Comparison of ENCODE assay signal across 8 cellular contexts in the genomic region with DNA sequence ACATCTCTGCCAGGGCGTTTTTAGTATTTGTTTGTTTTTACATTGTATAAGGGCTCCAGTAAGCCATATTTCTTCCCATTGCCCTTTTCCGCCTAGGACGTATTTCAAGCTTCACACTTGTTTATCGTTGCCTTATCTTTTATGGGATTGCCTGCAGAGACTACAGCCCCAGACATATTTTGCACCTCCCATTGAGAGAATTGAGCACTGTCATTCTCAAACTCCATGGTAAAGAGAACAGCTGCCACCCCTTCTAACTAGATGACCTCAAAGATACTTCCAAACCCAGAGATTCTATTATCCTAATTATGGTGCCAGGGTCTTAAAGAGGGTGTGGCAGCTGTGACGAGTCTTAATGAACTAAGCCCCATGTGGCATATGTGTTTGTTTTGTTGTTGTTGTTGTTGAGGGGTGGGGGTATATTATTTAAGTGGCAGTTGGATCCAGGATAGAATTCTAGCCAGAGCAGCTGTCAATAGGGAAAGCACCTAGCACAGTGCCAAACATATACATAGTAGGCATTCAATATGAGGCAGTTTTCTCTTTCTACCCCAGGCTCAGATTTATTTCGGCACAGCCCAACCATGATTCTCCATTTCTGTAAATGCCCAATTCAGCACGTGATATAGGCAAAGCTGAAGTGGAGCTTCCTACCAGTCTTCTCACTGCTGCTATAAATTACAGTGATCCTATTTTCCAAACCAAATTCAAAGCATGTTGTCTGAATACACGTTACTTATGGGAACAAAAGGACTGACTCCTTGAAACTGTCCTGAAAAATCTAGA. TPM values are rescaled to one million over a fixed set of nuclear protein-coding genes. Genes with fewer than 3 reads are reported as not detected.
DNase-seq lines count a peak whose midpoint lies in the region; ATAC-seq and TF ChIP-seq lines count a peak whose summit lies in the region.

No MANE protein-coding gene starts in this region.

- CTCF ChIA-PET in activated naive CD4-positive, alpha-beta T cell treated with anti-CD3 and anti-CD28 coated beads for 36 hours (lab: Charles Lee) = interaction anchor here (0.6 to 3.0 kb wide), 3 partner anchors 17 to 773 kb away, joined by 3 to 15 read pairs (median 13); no protein-coding TSS in a partner anchor

- H3K4me3 Mint-ChIP-seq in activated naive CD4-positive, alpha-beta T cell treated with anti-CD3 and anti-CD28 coated beads for 36 hours = peak overlapping the region; percentile 96
- peak overlapping the region; percentile 94 for H3K4me3 Mint-ChIP-seq in memory B cell
- H3K4me3 Mint-ChIP-seq in type B pancreatic cell = peak overlapping the region; percentile 99

- peak overlapping the region; percentile 88 for H3K27ac ChIP-seq in angular gyrus (ENCODE audit: low read depth, low read length)

- TF ChIP-seq CTCF in type B pancreatic cell (conservative IDR thresholded peaks at IDR 0.05) = no peak

- intact Hi-C loops in activated naive CD4-positive, alpha-beta T cell treated with anti-CD3 and anti-CD28 coated beads for 36 hours (cut with micrococcal nuclease) = loop anchor here (1.0 to 10.0 kb wide), 3 partner anchors 16 to 701 kb away; a partner anchor contains a TSS

- ATAC-seq in memory B cell (ENCODE audit: low read depth) = no peak
- no peak for ATAC-seq in GM18868 (IDR thresholded peaks at IDR 0.05; ENCODE audit: unreplicated experiment)
- ATAC-seq in HG03457 (IDR thresholded peaks at IDR 0.05; ENCODE audit: unreplicated experiment) = no peak
- ATAC-seq in HG02885 (IDR thresholded peaks at IDR 0.05; ENCODE audit: poor library complexity, unreplicated experiment) = no peak

- no peaks in the 10 kb centered on the region for H3K27me3 Mint-ChIP-seq in activated naive CD4-positive, alpha-beta T cell treated with anti-CD3 and anti-CD28 coated beads for 36 hours (ENCODE audit: low read depth)
- no peaks in the 10 kb centered on the region for H3K27me3 Mint-ChIP-seq in memory B cell
- H3K27me3 Mint-ChIP-seq in type B pancreatic cell = no peaks in the 10 kb centered on the region

- H3K36me3 Mint-ChIP-seq in activated naive CD4-positive, alpha-beta T cell treated with anti-CD3 and anti-CD28 coated beads for 36 hours (ENCODE audit: low read depth) = peaks cover 6% of the 10 kb centered on the region
- H3K36me3 Mint-ChIP-seq in memory B cell = peaks cover 11% of the 10 kb centered on the region
- peaks cover 18% of the 10 kb centered on the region for H3K36me3 Mint-ChIP-seq in type B pancreatic cell

- no peak for DNase-seq in activated naive CD4-positive, alpha-beta T cell treated with anti-CD3 and anti-CD28 coated beads for 36 hours
- no peak for DNase-seq in activated naive CD4-positive, alpha-beta T cell (lab: John Stamatoyannopoulos, UW)
- DNase-seq in memory B cell (ENCODE audit: low spot score in 2 of 2) (no peak), type B pancreatic cell (ENCODE audit: extremely low spot score, unreplicated experiment) (no peak)

- H3K4me1 Mint-ChIP-seq in activated naive CD4-positive, alpha-beta T cell treated with anti-CD3 and anti-CD28 coated beads for 36 hours (ENCODE audit: low read depth) = peaks cover 26% of the 10 kb centered on the region
- H3K4me1 Mint-ChIP-seq in memory B cell (peaks cover 11% of the 10 kb centered on the region), type B pancreatic cell (ENCODE audit: unreplicated experiment) (peaks cover 31% of the 10 kb centered on the region)

- no peaks in the 10 kb centered on the region for H3K9me3 Mint-ChIP-seq in activated naive CD4-positive, alpha-beta T cell treated with anti-CD3 and anti-CD28 coated beads for 36 hours
- H3K9me3 Mint-ChIP-seq in memory B cell = no peaks in the 10 kb centered on the region
- no peaks in the 10 kb centered on the region for H3K9me3 Mint-ChIP-seq in type B pancreatic cell

- H3K27ac Mint-ChIP-seq in activated naive CD4-positive, alpha-beta T cell treated with anti-CD3 and anti-CD28 coated beads for 36 hours = no peak overlapping the region
- H3K27ac Mint-ChIP-seq in memory B cell (peak overlapping the region; percentile 97), type B pancreatic cell (peak overlapping the region; percentile 98)

RNA-seq across cellular contexts. Expression of a gene that starts 0.9 kb away (rescaled TPM):
- total RNA-seq in activated naive CD4-positive, alpha-beta T cell treated with anti-CD3 and anti-CD28 coated beads for 36 hours = 10 to 100 TPM; 18.9 to 22.3 TPM
- total RNA-seq in type B pancreatic cell (ENCODE audit: low replicate concordance) = 68.3 and 101 TPM in 2 replicates

RNA-seq across cellular contexts. Expression of a gene that starts 23.5 kb away (rescaled TPM):
- 1 to 10 TPM; 1.2 to 1.4 TPM for total RNA-seq in activated naive CD4-positive, alpha-beta T cell treated with anti-CD3 and anti-CD28 coated beads for 36 hours
- total RNA-seq in type B pancreatic cell (ENCODE audit: low replicate concordance) = 6.0 and 18.2 TPM in 2 replicates
